ENCODE assay signal across 32 cellular contexts in genomic region chr21:39149008-39149407, GRCh38.
"Had no signal": no experiment of that assay in that cellular context is flagged by ENCODE, and none has a peak within 500 bp of the region (broad histone marks: within the 10 kb centered on the region; RNA-seq: fewer than 3 reads in every experiment).

No MANE protein-coding gene starts in this region.

- H2AFZ ChIP-seq: hepatocyte had no signal

- DNase-seq: activated CD4-positive, alpha-beta memory T cell treated with anti-CD3 and anti-CD28 coated beads for 36 hours; activated CD4-positive, alpha-beta T cell treated with anti-CD3 and anti-CD28 coated beads for 36 hours; activated CD4-positive, alpha-beta T cell treated with anti-CD3 and anti-CD28 coated beads, Interleukin-2, amount 10 ng/mL, durations not matched to agents 24 days and 14 days; activated CD4-positive, CD25-positive, alpha-beta regulatory T cell; activated CD4-positive, CD25-positive, alpha-beta regulatory T cell treated with anti-CD3 and anti-CD28 coated beads, Interleukin-2, amount 50 U/mL, for 72 hours; activated CD8-positive, alpha-beta memory T cell treated with anti-CD3 and anti-CD28 coated beads, Interleukin-2, amount 10 ng/mL, durations not matched to agents 7 days and 5 days; activated CD8-positive, alpha-beta memory T cell treated with anti-CD3 and anti-CD28 coated beads, Interleukin-2, amount 50 U/mL, for 4 hours; activated CD8-positive, alpha-beta T cell treated with anti-CD3 and anti-CD28 coated beads, Interleukin-2, amount 10 ng/mL, durations not matched to agents 7 days and 5 days; activated gamma-delta T cell; activated naive CD4-positive, alpha-beta T cell; activated naive CD4-positive, alpha-beta T cell treated with anti-CD3 and anti-CD28 coated beads, Interleukin-2, amount 10 ng/mL, durations not matched to agents 7 days and 5 days; activated naive CD8-positive, alpha-beta T cell treated with anti-CD3 and anti-CD28 coated beads, Interleukin-2, amount 10 ng/mL, durations not matched to agents 7 days and 5 days; activated T-cell treated with anti-CD3 and anti-CD28 coated beads, Interleukin-2, amount 50 U/mL, for 1 hour; activated T-cell treated with anti-CD3 and anti-CD28 coated beads, Interleukin-2, amount 50 U/mL, for 48 hours; amygdala; aorta; body of pancreas; caudate nucleus; cortex of kidney; dermis blood vessel endothelial cell; effector CD4-positive, alpha-beta T cell; effector memory CD8-positive, alpha-beta T cell; foreskin keratinocyte; heart right ventricle; T-helper 1 cell; T-helper 17 cell; T1000 had no signal

- H3K79me2 ChIP-seq: hepatocyte had no signal

- H3K4me1 ChIP-seq: body of pancreas, foreskin keratinocyte, gastroesophageal sphincter, heart right ventricle had no signal

- H3K27me3 ChIP-seq: body of pancreas, foreskin keratinocyte, gastroesophageal sphincter, heart right ventricle, hepatocyte had no signal

- H3K4me2 ChIP-seq: hepatocyte had no signal

- H3K4me3 ChIP-seq: body of pancreas, gastroesophageal sphincter, heart right ventricle, hepatocyte had no signal

- ATAC-seq: activated CD4-positive, alpha-beta T cell treated with anti-CD3 and anti-CD28 coated beads for 36 hours; activated CD8-positive, alpha-beta memory T cell treated with anti-CD3 and anti-CD28 coated beads, Interleukin-2, amount 10 ng/mL, durations not matched to agents 7 days and 5 days; activated CD8-positive, alpha-beta T cell treated with anti-CD3 and anti-CD28 coated beads, Interleukin-2, amount 10 ng/mL, durations not matched to agents 7 days and 5 days; activated naive CD4-positive, alpha-beta T cell treated with anti-CD3 and anti-CD28 coated beads, Interleukin-2, amount 50 U/mL, for 72 hours; body of pancreas; effector memory CD8-positive, alpha-beta T cell; esophagus mucosa; foreskin keratinocyte; gastroesophageal sphincter; heart right ventricle; T-helper 17 cell had no signal

- H3K9me3 ChIP-seq: body of pancreas had no signal

- H3K27ac ChIP-seq: body of pancreas, epithelial cell of prostate, foreskin keratinocyte, gastroesophageal sphincter, heart right ventricle, hepatocyte had no signal

- H3K36me3 ChIP-seq: gastroesophageal sphincter, heart right ventricle had no signal
